Comparison of ENCODE assay signal across 16 cellular contexts in genomic region chr10:112751651-112752050, GRCh38.
A peak's percentile ranks its signal among the peaks of the same experiment; 100 is the strongest.
DNase-seq lines count a peak whose midpoint lies in the region; ATAC-seq, FAIRE-seq and TF ChIP-seq lines count a peak whose summit lies in the region.
"Had no signal": no experiment of that assay in that cellular context is flagged by ENCODE, and none has a peak within 500 bp of the region (broad histone marks: within the 10 kb centered on the region; RNA-seq: fewer than 3 reads in every experiment).

No MANE protein-coding gene starts in this region.

- no peak overlapping the region for H3K14ac ChIP-seq in H1 (ENCODE audit: insufficient read length)

- H3K4me1 ChIP-seq in H1 (replicated peaks in 1 of 4; ENCODE audit: control insufficient read depth in 3 of 4, insufficient read depth in 4 of 4, low read length in 3 of 4) (no peaks in the 10 kb centered on the region), right lobe of liver (peaks cover 0 to 31% (median 14%) of the 10 kb centered on the region in 4 donors)
- H3K4me1 ChIP-seq: HAP-1 had no signal

- no peak overlapping the region for H3K9ac ChIP-seq in H1 (replicated peaks in 1 of 4; ENCODE audit: extremely low read depth in 1 of 4, low read depth in 3 of 4, low read length in 3 of 4)
- H3K9ac ChIP-seq: BLaER1 treated with 17β-estradiol and CSF1 and Interleukin-3, amounts not matched to agents 10 nM and 100 nM had no signal

- no peak overlapping the region for H2AK5ac ChIP-seq in H1 (ENCODE audit: low read depth, low read length)

- H3K9me3 ChIP-seq in H1 (ENCODE audit: insufficient read depth in 2 of 2, low read depth in 1 of 2, low read length in 1 of 2) = no peaks in the 10 kb centered on the region
- no peaks in the 10 kb centered on the region for H3K9me3 ChIP-seq in right lobe of liver
- H3K9me3 ChIP-seq: BLaER1 treated with 17β-estradiol and CSF1 and Interleukin-3, amounts not matched to agents 10 nM and 100 nM had no signal

- no peak overlapping the region for H2BK120ac ChIP-seq in H1 (replicated peaks; ENCODE audit: low read depth, low read length)

- no peak overlapping the region for H4K5ac ChIP-seq in H1 (ENCODE audit: insufficient read length, low read depth, low read length)

- TF ChIP-seq EP300 in H1 (IDR thresholded peaks at IDR 0.05; ENCODE audit: borderline replicate concordance in 1 of 2, low read depth in 2 of 2, low read length in 2 of 2) = no peak

- H3K79me2 ChIP-seq in H1 (ENCODE audit: control insufficient read depth in 1 of 2, insufficient read depth in 2 of 2, low read length in 2 of 2) = no peaks in the 10 kb centered on the region

- H2BK15ac ChIP-seq in H1 (ENCODE audit: low read length) = no peak overlapping the region

- no peaks in the 10 kb centered on the region for H4K20me1 ChIP-seq in H1 (replicated peaks in 1 of 2; ENCODE audit: control insufficient read depth in 1 of 2, insufficient read depth in 2 of 2, low read length in 2 of 2)
- H4K20me1 ChIP-seq: BLaER1 treated with 17β-estradiol and CSF1 and Interleukin-3, amounts not matched to agents 10 nM and 100 nM had no signal

- POLR2A ChIA-PET in H1 (lab: Charles Lee; ENCODE audit: partially characterized antibody) = no interaction called here

- no peak overlapping the region for H2AFZ ChIP-seq in H1 (ENCODE audit: low read length)

- no peaks in the 10 kb centered on the region for H3K27me3 ChIP-seq in H1 (replicated peaks in 1 of 4; ENCODE audit: control insufficient read depth in 3 of 4, extremely low read depth in 1 of 4, insufficient read depth in 3 of 4, low read length in 3 of 4)
- H3K27me3 ChIP-seq in right lobe of liver = no peaks in the 10 kb centered on the region
- H3K27me3 ChIP-seq: BLaER1 treated with 17β-estradiol and CSF1 and Interleukin-3, amounts not matched to agents 10 nM and 100 nM had no signal

- TF ChIP-seq POLR2A in H1 (IDR thresholded peaks at IDR 0.05; ENCODE audit: control extremely low read depth in 1 of 2, low read depth in 2 of 2, low read length in 2 of 2) (no peak), right lobe of liver (IDR thresholded peaks at IDR 0.05) (no peak)

- TF ChIP-seq CTCF in H1 (IDR thresholded peaks at IDR 0.05; ENCODE audit: control extremely low read depth in 1 of 3, insufficient read depth in 1 of 3, low read depth in 1 of 3, low read length in 3 of 3) (no peak), right lobe of liver (IDR thresholded peaks at IDR 0.05) (no peak)

- H4K8ac ChIP-seq in H1 (ENCODE audit: extremely low read depth, insufficient read depth, low read length) = no peak overlapping the region

- no peak overlapping the region for H3K27ac ChIP-seq in H1 (ENCODE audit: low read depth, low read length)
- H3K27ac ChIP-seq in right lobe of liver = peak overlapping the region in 1 of 3 donors; percentile 79
- H3K27ac ChIP-seq: 22Rv1; BLaER1 treated with 17β-estradiol and CSF1 and Interleukin-3, amounts not matched to agents 10 nM and 100 nM had no signal

- H3K4me2 ChIP-seq in H1 (ENCODE audit: insufficient read depth in 1 of 2, low read depth in 2 of 2, low read length in 2 of 2) = no peak overlapping the region
- H3K4me2 ChIP-seq: BLaER1 treated with 17β-estradiol and CSF1 and Interleukin-3, amounts not matched to agents 10 nM and 100 nM had no signal

- H3K4ac ChIP-seq in H1 (replicated peaks; ENCODE audit: insufficient read length, low read depth, low read length) = no peak overlapping the region

- no peak overlapping the region for H2BK12ac ChIP-seq in H1 (ENCODE audit: low read depth, low read length)

- H3K56ac ChIP-seq in H1 (replicated peaks; ENCODE audit: insufficient read length, low read depth, low read length) = no peak overlapping the region

- H3K23ac ChIP-seq in H1 (ENCODE audit: insufficient read length) = no peak overlapping the region

- H3K36me3 ChIP-seq in H1 (ENCODE audit: control insufficient read depth in 2 of 4, insufficient read depth in 4 of 4, low read length in 3 of 4) = no peaks in the 10 kb centered on the region
- H3K36me3 ChIP-seq in right lobe of liver = no peaks in the 10 kb centered on the region
- H3K36me3 ChIP-seq: HAP-1 had no signal

- no peak overlapping the region for H2BK5ac ChIP-seq in H1 (ENCODE audit: low read depth, low read length)

- H4K91ac ChIP-seq in H1 (replicated peaks; ENCODE audit: insufficient read length, low read length) = no peak overlapping the region

- no peaks in the 10 kb centered on the region for H3K23me2 ChIP-seq in H1 (ENCODE audit: low read depth, low read length)

- no peaks in the 10 kb centered on the region for H3K79me1 ChIP-seq in H1 (ENCODE audit: low read depth, low read length)

- H2BK20ac ChIP-seq in H1 (ENCODE audit: low read length) = no peak overlapping the region

- intact Hi-C loops in right lobe of liver (cut with DNase I) = no loop called here

- H3K18ac ChIP-seq in H1 (ENCODE audit: extremely low read depth, low read length) = no peak overlapping the region

- H3K4me3 ChIP-seq in H1 (ENCODE audit: extremely low read depth in 1 of 4, insufficient read depth in 2 of 4, low read depth in 3 of 4, low read length in 4 of 4) (no peak overlapping the region), right lobe of liver (no peak overlapping the region)
- H3K4me3 ChIP-seq: BLaER1 treated with 17β-estradiol and CSF1 and Interleukin-3, amounts not matched to agents 10 nM and 100 nM; HAP-1; K562 had no signal

- TF ChIP-seq RAD21 in H1 (IDR thresholded peaks at IDR 0.05 in 1 of 2, conservative IDR thresholded peaks at IDR 0.05 in 1 of 2; ENCODE audit: low read depth in 2 of 2, low read length in 2 of 2) = no peak

- 91% methylated on average over 3 of the region's 3 CpGs; no CpG with 5 or more reads in 1 of the 2 experiments for WGBS in H1 (ENCODE audit: extremely low coverage in 1 of 2, insufficient coverage in 1 of 2, insufficient read length in 1 of 2, insufficient replicate concordance in 2 of 2, low coverage in 1 of 2, low lambda C conversion rate in 2 of 2, missing lambda C conversion rate in 1 of 2), 2 experiments
- WGBS in right lobe of liver (ENCODE audit: insufficient coverage, low coverage, low lambda C conversion rate, missing lambda C conversion rate) = 39% methylated on average over 3 of the region's 3 CpGs

- peak; percentile 60 for FAIRE-seq in H1 (lab: Jason Lieb, UNC)
- FAIRE-seq: G401.6, GM12892, GM18507, K562 had no signal

- peak; percentile 5 for DNase-seq in NCI-H146 (lab: John Stamatoyannopoulos, UW)
- DNase-seq in NCI-H146 treated with DMSO at 0.1 percent for 48 hours (lab: John Stamatoyannopoulos, UW; ENCODE audit: unreplicated experiment) = no peak
- no peak for DNase-seq in H1 (ENCODE audit: low read depth in 1 of 2, low spot score in 2 of 2)
- no peak for DNase-seq in right lobe of liver
- DNase-seq in NCI-H128 (lab: John Stamatoyannopoulos, UW; ENCODE audit: unreplicated experiment) = no peak
- DNase-seq in DMS153 (lab: John Stamatoyannopoulos, UW) = no peak
- DNase-seq: CD8-positive, alpha-beta T cell; DMS 273 treated with DMSO at 0.1 percent for 48 hours had no signal

- ATAC-seq in right lobe of liver (peak in 3 of 4 donors; percentile 20 to 28 (median 22)), GM19023 (IDR thresholded peaks at IDR 0.05; ENCODE audit: unreplicated experiment) (no peak)
- ATAC-seq: CD8-positive, alpha-beta T cell; K562 had no signal

- CTCF ChIA-PET in H1 (lab: Charles Lee; ENCODE audit: partially characterized antibody) = interaction anchor here (4.1 kb wide), 1 partner anchor 30 kb away, joined by 17 read pairs; no protein-coding TSS in a partner anchor

TF ChIP-seq in H1, 55 proteins besides CTCF, POLR2A, EP300 and RAD21:
- TF ChIP-seq MAFK (IDR thresholded peaks at IDR 0.05; ENCODE audit: low read depth, low read length) = no peak
- no peak for TF ChIP-seq SP1 (IDR thresholded peaks at IDR 0.05; ENCODE audit: low read depth, low read length)
- TF ChIP-seq ASH2L (IDR thresholded peaks at IDR 0.05; ENCODE audit: low read length) = no peak
- TF ChIP-seq BRCA1 (IDR thresholded peaks at IDR 0.05; ENCODE audit: low read depth, low read length) = no peak
TF ChIP-seq in H1: peak in this region for 0.
